Comparison of ENCODE assay signal across 18 cellular contexts in the genomic region with DNA sequence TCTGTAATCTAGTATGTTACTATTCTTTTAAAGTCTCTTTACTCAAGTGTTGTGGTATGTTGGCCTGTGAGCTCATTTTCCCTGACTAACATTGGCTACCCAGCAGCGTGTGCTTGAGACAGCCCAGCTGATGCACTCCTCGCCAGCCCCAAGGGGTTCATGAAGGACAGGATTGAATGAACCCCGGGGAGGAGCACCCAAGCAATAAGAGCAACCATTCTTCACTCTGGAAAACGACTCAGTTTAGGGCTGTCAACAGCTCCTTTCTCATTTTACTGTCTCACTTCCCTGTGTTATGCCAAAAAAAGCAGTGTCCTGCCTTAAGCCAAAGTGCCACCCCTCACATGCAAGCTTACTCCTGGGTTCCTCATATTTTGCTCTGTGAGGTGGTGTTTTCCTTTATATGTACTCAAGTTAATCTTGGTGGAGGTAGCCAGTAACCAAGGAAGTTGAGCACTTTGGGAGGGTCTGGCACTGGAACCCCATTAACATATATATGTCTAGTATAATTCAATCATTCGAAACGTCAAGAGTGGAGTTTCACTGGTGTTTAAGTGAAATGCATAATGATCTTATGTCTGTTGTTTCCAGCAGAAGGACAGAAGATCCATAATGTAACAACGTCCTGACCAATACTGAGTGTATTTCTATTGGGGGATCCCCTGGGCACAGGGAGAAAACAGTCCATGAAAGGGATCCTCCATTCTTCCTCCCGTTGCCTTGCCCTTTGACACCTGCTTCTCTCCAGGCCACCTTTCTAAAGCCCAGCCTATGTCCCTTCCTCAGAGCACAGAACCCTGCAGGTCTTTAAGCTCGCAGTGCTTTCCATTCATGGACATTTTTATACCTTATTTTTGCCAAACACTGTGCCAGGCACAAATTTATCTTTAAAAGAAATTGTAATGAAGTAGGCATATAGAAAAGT. TPM values are rescaled to one million over a fixed set of nuclear protein-coding genes. Genes with fewer than 3 reads are reported as not detected.
DNase-seq lines count a peak whose midpoint lies in the region; ATAC-seq and TF ChIP-seq lines count a peak whose summit lies in the region.
"Had no signal": no experiment of that assay in that cellular context is flagged by ENCODE, and none has a peak within 500 bp of the region (broad histone marks: within the 10 kb centered on the region; RNA-seq: fewer than 3 reads in every experiment).

No MANE protein-coding gene starts in this region.

- no peak overlapping the region for H3K4me3 ChIP-seq in esophagus muscularis mucosa
- H3K4me3 ChIP-seq: gastroesophageal sphincter had no signal

- TF ChIP-seq POLR2A in esophagus muscularis mucosa (IDR thresholded peaks at IDR 0.05; ENCODE audit: low read depth): no peak

- intact Hi-C loops in esophagus muscularis mucosa (cut with DNase I): no loop called here

- H3K4me1 ChIP-seq in esophagus muscularis mucosa: peaks cover 0 to 8% (median 3%) of the 10 kb centered on the region in 4 donors
- H3K4me1 ChIP-seq: parathyroid adenoma had no signal

- no peak for TF ChIP-seq CTCF in esophagus muscularis mucosa (IDR thresholded peaks at IDR 0.05)

- WGBS in esophagus muscularis mucosa: 69% methylated on average over 9 of the region's 9 CpGs

- H3K36me3 ChIP-seq in esophagus muscularis mucosa: peaks cover under 1 to 20% (median 10%) of the 10 kb centered on the region in 4 donors

- H3K27me3 ChIP-seq in esophagus muscularis mucosa: no peaks in the 10 kb centered on the region
- H3K27me3 ChIP-seq: gastroesophageal sphincter had no signal

- TF ChIP-seq EP300 in esophagus muscularis mucosa (IDR thresholded peaks at IDR 0.05): no peak

- peak; percentile 28 for DNase-seq in AG08396 (ENCODE audit: low spot score)
- peak; percentile 1 for DNase-seq in HCEC 1CT
- DNase-seq in esophagus muscularis mucosa (ENCODE audit: extremely low spot score): peak; percentile 70
- DNase-seq in myocyte (ENCODE audit: low read depth): peak; percentile 57
- no peak for DNase-seq in dermis blood vessel endothelial cell
- DNase-seq: activated CD4-positive, alpha-beta T cell treated with anti-CD3 and anti-CD28 coated beads, Interleukin-2, amount 50 U/mL, for 48 hours; activated effector memory CD4-positive, alpha-beta T cell treated with Interleukin-2 at 50 U/mL for 16 hours; activated naive CD8-positive, alpha-beta T cell treated with anti-CD3 and anti-CD28 coated beads, Interleukin-2, amount 10 ng/mL, durations not matched to agents 7 days and 5 days; CD4-positive, alpha-beta memory T cell; H7; natural killer cell; NCI-H1694 treated with DMSO at 0.1 percent for 48 hours; NCI-H69; SK-N-SH had no signal

- peak overlapping the region in 1 of 4 donors; percentile 7 for H3K27ac ChIP-seq in esophagus muscularis mucosa (replicated peaks in 1 of 4)
- H3K27ac ChIP-seq: gastroesophageal sphincter, parathyroid adenoma had no signal

- H3K9me3 ChIP-seq in esophagus muscularis mucosa: no peaks in the 10 kb centered on the region
- H3K9me3 ChIP-seq: gastroesophageal sphincter, SK-N-SH had no signal

- ATAC-seq in HG03135 (IDR thresholded peaks at IDR 0.05; ENCODE audit: unreplicated experiment) (no peak), HG03108 (IDR thresholded peaks at IDR 0.05; ENCODE audit: unreplicated experiment) (no peak)
- ATAC-seq: gastroesophageal sphincter, natural killer cell had no signal

RNA-seq across cellular contexts. Expression of a gene that starts 43.2 kb away (rescaled TPM):
- total RNA-seq in esophagus muscularis mucosa: 10 to 100 TPM; 29.1 to 50.8 (median 34.4) TPM
- 11.9 and 13.7 TPM in 2 replicates for total RNA-seq in myocyte
- 102 TPM for polyA plus RNA-seq in myocyte (2012)
- total RNA-seq in dermis blood vessel endothelial cell: 6.6 and 33.6 TPM in 2 replicates
